8 cellular contexts compared by ENCODE assay signal in the genomic region with DNA sequence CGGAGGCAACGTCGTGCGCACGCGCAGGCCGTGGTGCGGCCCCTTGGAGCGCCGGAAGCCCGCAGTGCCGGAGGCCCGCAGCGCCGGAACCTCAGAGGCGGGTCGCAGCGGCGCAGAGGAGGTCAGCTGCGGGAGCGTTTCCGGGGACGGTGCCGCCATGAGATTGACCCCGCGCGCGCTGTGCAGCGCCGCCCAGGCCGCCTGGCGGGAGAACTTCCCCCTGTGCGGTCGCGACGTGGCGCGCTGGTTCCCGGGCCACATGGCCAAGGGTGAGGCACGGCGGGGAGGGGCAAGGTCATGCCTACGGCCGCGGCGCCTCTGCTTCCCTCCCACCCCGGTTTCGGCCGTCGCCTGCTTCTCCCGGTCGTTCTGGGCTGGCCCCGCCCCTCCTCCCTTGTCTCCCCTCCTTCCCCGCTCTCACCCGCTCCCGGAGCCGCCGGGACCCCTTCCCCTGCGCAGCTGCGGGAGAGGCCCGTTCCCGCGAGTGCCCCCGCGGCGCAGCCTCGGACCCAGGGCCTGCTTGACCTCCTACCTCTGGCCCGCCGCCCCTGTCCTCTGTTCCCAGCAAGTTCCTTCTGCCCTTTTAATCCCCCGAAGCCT. TPM values are rescaled to one million over a fixed set of nuclear protein-coding genes. Genes with fewer than 3 reads are reported as not detected.
DNase-seq lines count a peak whose midpoint lies in the region; ATAC-seq and TF ChIP-seq lines count a peak whose summit lies in the region.

MTG1 (plus strand) TSS at position 94 of the 600 bp plus-strand sequence; CDS start at position 158, 64 bp downstream.

- peak; percentile 76 for DNase-seq in DMS153 treated with DMSO at 0.1 percent for 48 hours (lab: John Stamatoyannopoulos, UW; ENCODE audit: unreplicated experiment)
- peak; percentile 70 to 91 for DNase-seq in PC-9
- peak; percentile 92 for DNase-seq in activated T-helper 1 cell treated with Interleukin-2 at 50 U/mL for 16 hours (ENCODE audit: low read depth)
- no peak for DNase-seq in esophagus squamous epithelium (lab: John Stamatoyannopoulos, UW)
- peak; percentile 96 for DNase-seq in myocyte (ENCODE audit: low read depth)
- DNase-seq in stimulated activated naive B cell treated with anti-CD40 and anti-IgM and Interleukin-4, amounts not matched to agents 10 μg/mL and 1 μg/mL and 100 μg/mL, for 72 hours = peak; percentile 93

- BruUV-seq in PC-9 (replicated peaks; lab: Mats Ljungman, UMichigan) = no TSS peak

- CTCF ChIA-PET in PC-9 (lab: Charles Lee) = no interaction called here

- peak within 1 kb of the TSS; percentile 89 for H3K4me2 ChIP-seq in PC-9

- H3K27ac ChIP-seq in HUES64 (ENCODE audit: low read depth, low read length) = peak within 1 kb of the TSS; percentile 96
- peak within 1 kb of the TSS; percentile 84 for H3K27ac ChIP-seq in PC-9
- H3K27ac ChIP-seq in esophagus squamous epithelium = peak within 1 kb of the TSS; percentile 88 to 92 (median 89)

- no peaks in the 10 kb centered on the region for H3K9me3 Mint-ChIP-seq in stimulated activated naive B cell treated with anti-CD40 and anti-IgM and Interleukin-4, amounts not matched to agents 10 μg/mL and 1 μg/mL and 100 μg/mL, for 72 hours

- H3K4me1 Mint-ChIP-seq in stimulated activated naive B cell treated with anti-CD40 and anti-IgM and Interleukin-4, amounts not matched to agents 10 μg/mL and 1 μg/mL and 100 μg/mL, for 72 hours = peaks cover 31 to 71% of the 10 kb centered on the region in 2 donors

- peak within 1 kb of the TSS; percentile 87 for H2AFZ ChIP-seq in PC-9

- no peaks in the 10 kb centered on the region; the same call in 1 of the 2 replicates for H3K4me1 ChIP-seq in HUES64 (ENCODE audit: insufficient read depth, low read length)
- H3K4me1 ChIP-seq in PC-9 (replicated peaks; ENCODE audit: insufficient read depth) = peaks cover 7% of the 10 kb centered on the region; the same call in 1 of the 2 replicates
- H3K4me1 ChIP-seq in esophagus squamous epithelium = peaks cover 4 to 34% (median 12%) of the 10 kb centered on the region in 3 donors

- peak within 1 kb of the TSS; percentile 97 for H3K9ac ChIP-seq in HUES64 (ENCODE audit: low read depth, low read length)

- POLR2A ChIA-PET in PC-9 (lab: Charles Lee; ENCODE audit: unreplicated experiment) = no interaction called here

- no peaks in the 10 kb centered on the region for H3K9me3 ChIP-seq in HUES64 (ENCODE audit: insufficient read depth, low read depth, low read length)
- no peaks in the 10 kb centered on the region for H3K9me3 ChIP-seq in PC-9 (ENCODE audit: insufficient read depth, low read depth)
- no peaks in the 10 kb centered on the region for H3K9me3 ChIP-seq in esophagus squamous epithelium

- H4K20me1 ChIP-seq in PC-9 (ENCODE audit: insufficient read depth) = no peaks in the 10 kb centered on the region

- peak within 1 kb of the TSS; percentile 96 for H3K27ac Mint-ChIP-seq in stimulated activated naive B cell treated with anti-CD40 and anti-IgM and Interleukin-4, amounts not matched to agents 10 μg/mL and 1 μg/mL and 100 μg/mL, for 72 hours

- H3K36me3 ChIP-seq in HUES64 (ENCODE audit: insufficient read depth, low read length) (peaks cover 33% of the 10 kb centered on the region), PC-9 (ENCODE audit: low read depth) (no peaks in the 10 kb centered on the region), esophagus squamous epithelium (peaks cover 0 to 59% (median 10%) of the 10 kb centered on the region in 3 donors)

- under 1% methylated on average over 69 of the region's 69 CpGs for WGBS in HUES64
- 0 to 2% methylated on average over 3 to 12 of the region's 69 CpGs for WGBS in esophagus squamous epithelium, 2 donors

- H3K27me3 Mint-ChIP-seq in stimulated activated naive B cell treated with anti-CD40 and anti-IgM and Interleukin-4, amounts not matched to agents 10 μg/mL and 1 μg/mL and 100 μg/mL, for 72 hours = no peaks in the 10 kb centered on the region

- H3K4me3 ChIP-seq in HUES64 (ENCODE audit: low read length) (peak within 1 kb of the TSS; percentile 98), PC-9 (peak within 1 kb of the TSS; percentile 97), esophagus squamous epithelium (peak within 1 kb of the TSS; percentile 62 to 84 (median 82))

- TF ChIP-seq CTCF in PC-9 (conservative IDR thresholded peaks at IDR 0.05) = no peak
- TF ChIP-seq CTCF in esophagus squamous epithelium (IDR thresholded peaks at IDR 0.05) = peak in 4 of 6 experiments; percentile 20 to 59 (median 36)

- intact Hi-C loops in PC-9 (cut with micrococcal nuclease; ENCODE audit: unreplicated experiment) (loop anchor here (2.0 to 10.0 kb wide), 2 partner anchors 15 to 69 kb away; partner anchors contain the start of gene PAOX), esophagus squamous epithelium (cut with DNase I) (no loop called here)

- peak in 3 of 4 donors; percentile 44 to 76 (median 67) for TF ChIP-seq POLR2A in esophagus squamous epithelium (IDR thresholded peaks at IDR 0.05)

- peak within 1 kb of the TSS; percentile 88 to 90 for H3K4me3 Mint-ChIP-seq in stimulated activated naive B cell treated with anti-CD40 and anti-IgM and Interleukin-4, amounts not matched to agents 10 μg/mL and 1 μg/mL and 100 μg/mL, for 72 hours

- H3K36me3 Mint-ChIP-seq in stimulated activated naive B cell treated with anti-CD40 and anti-IgM and Interleukin-4, amounts not matched to agents 10 μg/mL and 1 μg/mL and 100 μg/mL, for 72 hours = peaks cover 30 to 34% of the 10 kb centered on the region in 2 donors

- H3K79me2 ChIP-seq in PC-9 (ENCODE audit: low read depth) = peaks cover 27% of the 10 kb centered on the region

- H3F3A ChIP-seq in PC-9 (ENCODE audit: insufficient read depth, low read depth) = peaks cover 12% of the 10 kb centered on the region; the same call in 1 of the 2 replicates

- ATAC-seq in GM21515 (IDR thresholded peaks at IDR 0.05; ENCODE audit: unreplicated experiment) = peak; percentile 66
- peak; percentile 75 to 80 for ATAC-seq in stimulated activated naive B cell treated with anti-CD40 and anti-IgM and Interleukin-4, amounts not matched to agents 10 μg/mL and 1 μg/mL and 100 μg/mL, for 72 hours (replicated peaks)

- no peaks in the 10 kb centered on the region for H3K27me3 ChIP-seq in HUES64 (ENCODE audit: insufficient read depth, low read length)
- H3K27me3 ChIP-seq in PC-9 (ENCODE audit: insufficient read depth, low read depth) = no peaks in the 10 kb centered on the region
- no peaks in the 10 kb centered on the region for H3K27me3 ChIP-seq in esophagus squamous epithelium

- H3K9me2 ChIP-seq in PC-9 (ENCODE audit: insufficient read depth) = no peaks in the 10 kb centered on the region

RNA-seq across cellular contexts. Expression of gene MTG1, which starts in this region (rescaled TPM):
- polyA plus RNA-seq in HUES64 (2013, experiment 1 of 2) = 49.5 TPM
- 38.2 TPM for polyA plus RNA-seq in HUES64 (2013, experiment 2 of 2)
- total RNA-seq in PC-9 (2021) (33.0 and 45.9 TPM in 2 replicates), esophagus squamous epithelium (10 to 100 TPM; 24.6 to 32.8 (median 27.1) TPM), myocyte (24.8 and 27.2 TPM in 2 replicates)
- polyA plus RNA-seq in myocyte (2012) = 37.2 TPM
